Comparison of ENCODE assay signal across 7 cellular contexts in the genomic region with DNA sequence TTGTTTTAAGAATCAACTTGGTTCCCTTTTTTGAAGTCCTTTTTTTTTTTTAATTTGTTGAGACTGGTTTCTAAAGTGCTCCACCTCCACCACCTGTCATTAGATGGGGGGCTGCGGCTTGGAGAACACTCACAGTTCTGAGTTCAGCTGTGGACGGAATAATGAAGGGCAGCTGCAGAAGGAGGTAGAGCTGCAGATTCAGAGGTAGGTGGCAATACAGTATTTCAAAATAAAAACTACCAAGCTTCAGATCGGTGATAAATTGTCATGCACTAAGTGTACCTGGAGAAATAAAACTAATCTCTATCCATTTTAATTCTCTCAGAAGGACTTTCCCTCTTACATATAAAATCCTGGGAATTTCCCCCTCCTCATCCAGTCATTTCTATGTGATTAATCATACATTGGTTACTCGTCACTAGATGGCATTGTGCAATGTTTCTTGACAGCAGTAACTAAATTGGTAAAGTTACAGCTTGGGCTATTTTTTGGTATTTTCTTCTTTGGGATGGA.
DNase-seq lines count a peak whose midpoint lies in the region; ATAC-seq, FAIRE-seq and TF ChIP-seq lines count a peak whose summit lies in the region.

No MANE protein-coding gene starts in this region.

- no peaks in the 10 kb centered on the region for H3K36me3 Mint-ChIP-seq in T-cell
- H3K36me3 Mint-ChIP-seq in stimulated activated naive CD8-positive, alpha-beta T cell treated with anti-CD3 and anti-CD28 coated beads, Interleukin-15, Interleukin-2, amounts not matched to agents 100 ng/mL and 50 ng/mL, for 24 hours (ENCODE audit: low read depth), result no peaks in the 10 kb centered on the region

- TF ChIP-seq CTCF in foreskin keratinocyte (conservative IDR thresholded peaks at IDR 0.05), result peak; percentile 62

- H3K27me3 Mint-ChIP-seq in T-cell, result no peaks in the 10 kb centered on the region
- no peaks in the 10 kb centered on the region for H3K27me3 Mint-ChIP-seq in stimulated activated naive CD8-positive, alpha-beta T cell treated with anti-CD3 and anti-CD28 coated beads, Interleukin-15, Interleukin-2, amounts not matched to agents 100 ng/mL and 50 ng/mL, for 24 hours

- H3K9me3 Mint-ChIP-seq in T-cell, result peaks cover 0 to 3% (median 0%) of the 10 kb centered on the region in 3 donors
- H3K9me3 Mint-ChIP-seq in stimulated activated naive CD8-positive, alpha-beta T cell treated with anti-CD3 and anti-CD28 coated beads, Interleukin-15, Interleukin-2, amounts not matched to agents 100 ng/mL and 50 ng/mL, for 24 hours, result peaks cover 3% of the 10 kb centered on the region

- H3K4me3 Mint-ChIP-seq in T-cell, result peak overlapping the region; percentile 0 to 63 (median 59)
- H3K4me3 Mint-ChIP-seq in stimulated activated naive CD8-positive, alpha-beta T cell treated with anti-CD3 and anti-CD28 coated beads, Interleukin-15, Interleukin-2, amounts not matched to agents 100 ng/mL and 50 ng/mL, for 24 hours, result peak overlapping the region; percentile 49

- ATAC-seq in GM19455 (IDR thresholded peaks at IDR 0.05; ENCODE audit: unreplicated experiment) (peak; percentile 63), HG03521 (IDR thresholded peaks at IDR 0.05; ENCODE audit: unreplicated experiment) (peak; percentile 48), T-cell (replicated peaks in 1 of 4) (peak in 3 of 4 experiments; percentile 60 to 66 (median 60)), foreskin keratinocyte (peak; percentile 93)

- peak overlapping the region; percentile 63 for H3K27ac ChIP-seq in foreskin keratinocyte

- CTCF ChIA-PET in T-cell (lab: Charles Lee), result interaction anchor here (0.5 to 2.5 kb wide), 14 partner anchors 12 to 771 kb away, joined by 3 to 31 read pairs (median 4); a partner anchor contains a TSS

- POLR2A ChIA-PET in T-cell (lab: Charles Lee), result interaction anchor here (0.5 to 1.7 kb wide), 4 partner anchors 15 to 84 kb away, joined by 4 to 7 read pairs (median 4); a partner anchor contains a TSS

- H3K4me1 ChIP-seq in foreskin keratinocyte, result peaks cover 12% of the 10 kb centered on the region

- peak overlapping the region; percentile 88 to 92 for H3K27ac Mint-ChIP-seq in T-cell
- H3K27ac Mint-ChIP-seq in stimulated activated naive CD8-positive, alpha-beta T cell treated with anti-CD3 and anti-CD28 coated beads, Interleukin-15, Interleukin-2, amounts not matched to agents 100 ng/mL and 50 ng/mL, for 24 hours, result peak overlapping the region; percentile 60

- no peaks in the 10 kb centered on the region for H3K27me3 ChIP-seq in foreskin keratinocyte

- FAIRE-seq in G401.6 (lab: Jason Lieb, UNC), result peak; percentile 23

- DNase-seq in T-cell, result peak in 1 of 34 experiments; percentile 17
- DNase-seq in foreskin keratinocyte, result peak; percentile 76 to 86
- no peak for DNase-seq in SHP77 treated with DMSO at 0.1 percent for 48 hours (lab: John Stamatoyannopoulos, UW)

- peaks cover 72 to 84% (median 75%) of the 10 kb centered on the region in 3 donors for H3K4me1 Mint-ChIP-seq in T-cell
- H3K4me1 Mint-ChIP-seq in stimulated activated naive CD8-positive, alpha-beta T cell treated with anti-CD3 and anti-CD28 coated beads, Interleukin-15, Interleukin-2, amounts not matched to agents 100 ng/mL and 50 ng/mL, for 24 hours (ENCODE audit: low read depth), result peaks cover 60% of the 10 kb centered on the region
